Comparison of ENCODE assay signal across 9 cellular contexts in genomic region chr1:207964195-207964966, GRCh38. TPM values are rescaled to one million over a fixed set of nuclear protein-coding genes. Genes with fewer than 3 reads are reported as not detected.
DNase-seq lines count a peak whose midpoint lies in the region; ATAC-seq and TF ChIP-seq lines count a peak whose summit lies in the region.
"Had no signal": no experiment of that assay in that cellular context is flagged by ENCODE, and none has a peak within 500 bp of the region (broad histone marks: within the 10 kb centered on the region; RNA-seq: fewer than 3 reads in every experiment).

No MANE protein-coding gene starts in this region.

- H3K9me3 ChIP-seq in HEK293 (ENCODE audit: control insufficient read depth, insufficient read depth, low read depth, low read length), result no peaks in the 10 kb centered on the region
- no peaks in the 10 kb centered on the region for H3K9me3 ChIP-seq in adipocyte (ENCODE audit: control insufficient read depth, low read length)
- no peaks in the 10 kb centered on the region for H3K9me3 ChIP-seq in hepatocyte (ENCODE audit: low read depth)

- H3K9me2 ChIP-seq in hepatocyte (replicated peaks; ENCODE audit: insufficient read depth), result no peaks in the 10 kb centered on the region

- H3K36me3 ChIP-seq in HEK293 (ENCODE audit: control insufficient read depth in 2 of 2, insufficient read depth in 1 of 2, low read length in 2 of 2) (no peaks in the 10 kb centered on the region), adipocyte (ENCODE audit: control insufficient read depth, insufficient read depth, low read length, severe bottlenecking) (no peaks in the 10 kb centered on the region), hepatocyte (replicated peaks; ENCODE audit: insufficient read depth, low read depth) (no peaks in the 10 kb centered on the region)

- H3K27me3 ChIP-seq in adipocyte (replicated peaks; ENCODE audit: control insufficient read depth, insufficient read depth, low read length), result no peaks in the 10 kb centered on the region
- peaks cover 18% of the 10 kb centered on the region for H3K27me3 ChIP-seq in hepatocyte

- TF ChIP-seq CTCF in HEK293 (tag by site-specific recombination; IDR thresholded peaks at IDR 0.05) (no peak), hepatocyte (IDR thresholded peaks at IDR 0.05; ENCODE audit: poor library complexity) (no peak)

- peaks cover 9% of the 10 kb centered on the region for H3K4me1 Mint-ChIP-seq in activated CD4-positive, alpha-beta memory T cell treated with anti-CD3 and anti-CD28 coated beads for 36 hours (ENCODE audit: low read depth)

- intact Hi-C loops in activated CD4-positive, alpha-beta memory T cell treated with anti-CD3 and anti-CD28 coated beads for 36 hours (cut with micrococcal nuclease), result loop anchor here (10.0 kb wide), 1 partner anchor 260 kb away; no protein-coding TSS in a partner anchor

- no peaks in the 10 kb centered on the region for H3K79me2 ChIP-seq in hepatocyte

- H3K4me3 Mint-ChIP-seq in activated CD4-positive, alpha-beta memory T cell treated with anti-CD3 and anti-CD28 coated beads for 36 hours, result no peak overlapping the region

- no peak overlapping the region for H3K4me3 ChIP-seq in HEK293 (ENCODE audit: low read depth, low read length)
- H3K4me3 ChIP-seq in adipocyte (ENCODE audit: low read length), result peak overlapping the region; percentile 78
- no peak overlapping the region for H3K4me3 ChIP-seq in hepatocyte
- peak overlapping the region in 2 of 7 experiments; percentile 43 to 61 for H3K4me3 ChIP-seq in skin epidermis

- peak overlapping the region; percentile 87 for H3K4me2 ChIP-seq in hepatocyte

- H3K4me1 ChIP-seq in HEK293 (ENCODE audit: control insufficient read depth, insufficient read depth, low read length), result no peaks in the 10 kb centered on the region
- peaks cover 50% of the 10 kb centered on the region for H3K4me1 ChIP-seq in adipocyte (ENCODE audit: control insufficient read depth, insufficient read depth, low read length)
- H3K4me1 ChIP-seq in hepatocyte (ENCODE audit: insufficient read depth), result peaks cover 9% of the 10 kb centered on the region

- no peak overlapping the region for H3K27ac Mint-ChIP-seq in activated CD4-positive, alpha-beta memory T cell treated with anti-CD3 and anti-CD28 coated beads for 36 hours

- H3K9me3 Mint-ChIP-seq in activated CD4-positive, alpha-beta memory T cell treated with anti-CD3 and anti-CD28 coated beads for 36 hours, result no peaks in the 10 kb centered on the region
- H3K9me3 Mint-ChIP-seq: activated naive CD8-positive, alpha-beta T cell treated with anti-CD3 and anti-CD28 coated beads, Interleukin-2, amount 10 ng/mL, durations not matched to agents 7 days and 5 days had no signal

- H3K27me3 Mint-ChIP-seq in activated CD4-positive, alpha-beta memory T cell treated with anti-CD3 and anti-CD28 coated beads for 36 hours, result peaks cover 22% of the 10 kb centered on the region

- POLR2A ChIA-PET in HEK293 (lab: Yijun Ruan, JAX), result interaction anchor here (1.4 to 1.9 kb wide), 3 partner anchors 67 to 79 kb away, joined by 7 to 8 read pairs (median 8); no protein-coding TSS in a partner anchor
- POLR2A ChIA-PET in activated CD4-positive, alpha-beta memory T cell treated with anti-CD3 and anti-CD28 coated beads for 36 hours (lab: Charles Lee), result no interaction called here

- DNase-seq in adipocyte (ENCODE audit: low read depth), result peak; percentile 30
- DNase-seq in hepatocyte (ENCODE audit: low spot score), result no peak
- no peak for DNase-seq in NCI-H774 (lab: John Stamatoyannopoulos, UW)
- no peak for DNase-seq in activated CD4-positive, alpha-beta T cell treated with anti-CD3 and anti-CD28 coated beads, Interleukin-2, amount 50 U/mL, for 1 hour
- DNase-seq in activated CD4-positive, alpha-beta memory T cell treated with anti-CD3 and anti-CD28 coated beads for 36 hours, result no peak

- H4K20me1 ChIP-seq in hepatocyte (ENCODE audit: insufficient read depth, poor library complexity, severe bottlenecking), result no peaks in the 10 kb centered on the region

- CTCF ChIA-PET in HEK293 (lab: Yijun Ruan, JAX), result interaction anchor here (0.6 to 5.4 kb wide), 25 partner anchors 12 to 296 kb away, joined by 3 to 144 read pairs (median 4); no protein-coding TSS in a partner anchor
- CTCF ChIA-PET in activated CD4-positive, alpha-beta memory T cell treated with anti-CD3 and anti-CD28 coated beads for 36 hours (lab: Charles Lee), result interaction anchor here (0.7 to 9.9 kb wide), 29 partner anchors 8 to 384 kb away, joined by 3 to 255 read pairs (median 8); no protein-coding TSS in a partner anchor

- no peak for ATAC-seq in GM21447 (IDR thresholded peaks at IDR 0.05; ENCODE audit: unreplicated experiment)

- H3K36me3 Mint-ChIP-seq in activated CD4-positive, alpha-beta memory T cell treated with anti-CD3 and anti-CD28 coated beads for 36 hours, result no peaks in the 10 kb centered on the region
- H3K36me3 Mint-ChIP-seq: activated naive CD8-positive, alpha-beta T cell treated with anti-CD3 and anti-CD28 coated beads, Interleukin-2, amount 10 ng/mL, durations not matched to agents 7 days and 5 days had no signal

- H3K9ac ChIP-seq in adipocyte (ENCODE audit: low read length), result peak overlapping the region; percentile 92

- no peak overlapping the region for H3K27ac ChIP-seq in HEK293 (ENCODE audit: extremely low read depth, low read depth, low read length)
- H3K27ac ChIP-seq in hepatocyte, result peak overlapping the region; percentile 19
- peak overlapping the region in 15 of 21 experiments; percentile 3 to 98 (median 87) for H3K27ac ChIP-seq in skin epidermis

- 78% methylated on average over 25 of the region's 25 CpGs for WGBS in hepatocyte (ENCODE audit: low lambda C conversion rate, missing lambda C conversion rate)

- H2AFZ ChIP-seq in hepatocyte, result peak overlapping the region; percentile 58

TF ChIP-seq in HEK293, 187 proteins besides CTCF, POLR2A, EP300 and RAD21:
- TF ChIP-seq ZNF658 (tag by site-specific recombination; IDR thresholded peaks at IDR 0.05) (no peak), ZNF501 (tag by site-specific recombination; IDR thresholded peaks at IDR 0.05) (no peak), ZNF423 (tag by site-specific recombination; IDR thresholded peaks at IDR 0.05) (no peak), ZFHX2 (tag by site-specific recombination; conservative IDR thresholded peaks at IDR 0.05) (peak; percentile 8; the same call in 1 of the 2 replicates), PRDM2 (tag by site-specific recombination; IDR thresholded peaks at IDR 0.05; ENCODE audit: borderline replicate concordance) (no peak)
- TF ChIP-seq, protein P1, sequence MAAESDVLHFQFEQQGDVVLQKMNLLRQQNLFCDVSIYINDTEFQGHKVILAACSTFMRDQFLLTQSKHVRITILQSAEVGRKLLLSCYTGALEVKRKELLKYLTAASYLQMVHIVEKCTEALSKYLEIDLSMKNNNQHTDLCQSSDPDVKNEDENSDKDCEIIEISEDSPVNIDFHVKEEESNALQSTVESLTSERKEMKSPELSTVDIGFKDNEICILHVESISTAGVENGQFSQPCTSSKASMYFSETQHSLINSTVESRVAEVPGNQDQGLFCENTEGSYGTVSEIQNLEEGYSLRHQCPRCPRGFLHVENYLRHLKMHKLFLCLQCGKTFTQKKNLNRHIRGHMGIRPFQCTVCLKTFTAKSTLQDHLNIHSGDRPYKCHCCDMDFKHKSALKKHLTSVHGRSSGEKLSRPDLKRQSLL (tag by site-specific recombination; IDR thresholded peaks at IDR 0.05), result no peak

RNA-seq across cellular contexts. Expression of gene CD34, which starts 53.5 kb away (rescaled TPM):
- 0.90 and 2.4 TPM in 2 replicates for total RNA-seq in hepatocyte
- 1.3 and 2.4 TPM in 2 replicates for polyA plus RNA-seq in hepatocyte
- not detected for total RNA-seq in activated CD4-positive, alpha-beta memory T cell treated with anti-CD3 and anti-CD28 coated beads for 36 hours
- total RNA-seq: activated naive CD8-positive, alpha-beta T cell treated with anti-CD3 and anti-CD28 coated beads, Interleukin-2, amount 10 ng/mL, durations not matched to agents 7 days and 5 days had no signal
